Comparison of ENCODE assay signal across 9 cellular contexts in the genomic region with DNA sequence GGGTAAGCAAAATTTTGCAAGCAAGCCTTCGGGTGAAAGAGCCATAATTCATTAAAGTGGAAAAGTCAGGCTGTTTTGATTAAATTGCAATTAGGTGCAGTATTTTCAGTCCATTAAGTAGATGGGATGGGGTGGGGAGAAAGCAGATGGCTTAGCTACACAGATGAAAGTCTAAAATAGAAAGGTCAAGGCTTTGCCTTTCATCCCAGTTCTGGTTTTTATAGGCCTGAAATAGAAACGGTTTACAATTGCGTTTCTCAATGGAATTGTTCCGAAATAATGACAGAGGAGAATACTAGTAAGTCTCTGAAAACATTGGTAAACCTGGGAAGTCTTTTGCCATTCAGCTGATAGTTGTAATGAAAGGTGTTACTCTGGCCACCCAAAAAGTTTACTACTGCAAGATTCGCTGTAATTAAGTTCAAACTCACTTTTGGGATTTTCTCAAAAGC. TPM values are rescaled to one million over a fixed set of nuclear protein-coding genes. Genes with fewer than 3 reads are reported as not detected.
DNase-seq lines count a peak whose midpoint lies in the region; ATAC-seq lines count a peak whose summit lies in the region.
"Had no signal": no experiment of that assay in that cellular context is flagged by ENCODE, and none has a peak within 500 bp of the region (broad histone marks: within the 10 kb centered on the region; RNA-seq: fewer than 3 reads in every experiment).

No MANE protein-coding gene starts in this region.

- H3K4ac ChIP-seq in mesenchymal stem cell (ENCODE audit: low read depth in 1 of 2, low read length in 2 of 2), result no peak overlapping the region

- 87% methylated on average over 4 of the region's 5 CpGs for WGBS in mesenchymal stem cell

- H2BK5ac ChIP-seq in mesenchymal stem cell (ENCODE audit: low read depth, low read length, poor library complexity, severe bottlenecking), result no peak overlapping the region

- H3K36me3 Mint-ChIP-seq in activated T-helper 1 cell treated with anti-CD3 and anti-CD28 coated beads, Interleukin-12 subunit alpha, Interleukin-12 subunit beta, Interleukin-2, Interleukin-4 antibody, amounts not matched to agents 30 ng/mL and 10 ng/mL and 1 ng/mL, durations not matched to agents 14 hours and 24 hours and 36 hours (ENCODE audit: low read depth), result no peaks in the 10 kb centered on the region

- peak overlapping the region; percentile 98 for H3K4me2 ChIP-seq in mesenchymal stem cell (ENCODE audit: low read length, poor library complexity, severe bottlenecking)

- H3K9ac ChIP-seq in mesenchymal stem cell (ENCODE audit: low read length), result no peak overlapping the region

- no peak for ATAC-seq in HG03196 (IDR thresholded peaks at IDR 0.05; ENCODE audit: unreplicated experiment)
- ATAC-seq in GM21390 (IDR thresholded peaks at IDR 0.05; ENCODE audit: unreplicated experiment), result no peak
- ATAC-seq: mucosa of descending colon had no signal

- no peaks in the 10 kb centered on the region for H3K79me2 ChIP-seq in ACC112 (ENCODE audit: control insufficient read depth, insufficient read depth, low read length, unreplicated experiment)

- intact Hi-C loops in activated T-helper 1 cell treated with anti-CD3 and anti-CD28 coated beads, Interleukin-12 subunit alpha, Interleukin-12 subunit beta, Interleukin-2, Interleukin-4 antibody, amounts not matched to agents 30 ng/mL and 10 ng/mL and 1 ng/mL, durations not matched to agents 14 hours and 24 hours and 36 hours (cut with micrococcal nuclease), result loop anchor here (2.0 kb wide), 1 partner anchor 98 kb away; no protein-coding TSS in a partner anchor

- H2AFZ ChIP-seq in ACC112 (ENCODE audit: low read length, unreplicated experiment) (no peak overlapping the region), mesenchymal stem cell (ENCODE audit: low read depth, low read length) (no peak overlapping the region)

- no peak overlapping the region for H3K27ac Mint-ChIP-seq in activated T-helper 1 cell treated with anti-CD3 and anti-CD28 coated beads, Interleukin-12 subunit alpha, Interleukin-12 subunit beta, Interleukin-2, Interleukin-4 antibody, amounts not matched to agents 30 ng/mL and 10 ng/mL and 1 ng/mL, durations not matched to agents 14 hours and 24 hours and 36 hours

- H4K91ac ChIP-seq in mesenchymal stem cell (ENCODE audit: low read length), result no peak overlapping the region

- H2BK120ac ChIP-seq in mesenchymal stem cell (ENCODE audit: low read depth, low read length), result no peak overlapping the region

- H3K27me3 ChIP-seq in ACC112 (ENCODE audit: insufficient read depth, low read length), result peaks cover 75% of the 10 kb centered on the region
- H3K27me3 ChIP-seq in mesenchymal stem cell (ENCODE audit: control insufficient read depth in 1 of 2, insufficient read depth in 1 of 2, low read length in 2 of 2), result peaks cover 32 to 70% of the 10 kb centered on the region in 2 experiments

- no peak overlapping the region for H2BK15ac ChIP-seq in mesenchymal stem cell (ENCODE audit: low read depth, poor library complexity, severe bottlenecking)

- H2BK12ac ChIP-seq in mesenchymal stem cell (ENCODE audit: low read length in 2 of 2), result no peak overlapping the region

- H3K14ac ChIP-seq in mesenchymal stem cell (ENCODE audit: low read length in 2 of 2), result no peak overlapping the region

- no peak overlapping the region for H4K8ac ChIP-seq in mesenchymal stem cell (ENCODE audit: low read length)

- H3K18ac ChIP-seq in mesenchymal stem cell (ENCODE audit: low read depth in 1 of 2, low read length in 2 of 2), result no peak overlapping the region

- H3K36me3 ChIP-seq in ACC112 (ENCODE audit: insufficient read depth, low read length), result no peaks in the 10 kb centered on the region
- H3K36me3 ChIP-seq in mesenchymal stem cell (ENCODE audit: control insufficient read depth in 1 of 2, insufficient read depth in 2 of 2, low read depth in 1 of 2, low read length in 2 of 2), result no peaks in the 10 kb centered on the region

- H3K4me3 Mint-ChIP-seq in activated T-helper 1 cell treated with anti-CD3 and anti-CD28 coated beads, Interleukin-12 subunit alpha, Interleukin-12 subunit beta, Interleukin-2, Interleukin-4 antibody, amounts not matched to agents 30 ng/mL and 10 ng/mL and 1 ng/mL, durations not matched to agents 14 hours and 24 hours and 36 hours, result peak overlapping the region; percentile 92

- H3K23ac ChIP-seq in mesenchymal stem cell (ENCODE audit: low read length in 2 of 2), result no peak overlapping the region

- H3K9me3 Mint-ChIP-seq in activated T-helper 1 cell treated with anti-CD3 and anti-CD28 coated beads, Interleukin-12 subunit alpha, Interleukin-12 subunit beta, Interleukin-2, Interleukin-4 antibody, amounts not matched to agents 30 ng/mL and 10 ng/mL and 1 ng/mL, durations not matched to agents 14 hours and 24 hours and 36 hours, result no peaks in the 10 kb centered on the region

- peak overlapping the region; percentile 80 for H3K4me3 ChIP-seq in ACC112 (ENCODE audit: low read depth, low read length)
- H3K4me3 ChIP-seq in GM08714 (ENCODE audit: low read length), result peak overlapping the region; percentile 66; the same call in 1 of the 2 replicates
- no peak overlapping the region for H3K4me3 ChIP-seq in mesenchymal stem cell (ENCODE audit: insufficient read depth in 1 of 2, low read depth in 1 of 2, low read length in 2 of 2)
- H3K4me3 ChIP-seq: mucosa of descending colon had no signal

- H3K9me3 ChIP-seq in mesenchymal stem cell (ENCODE audit: control insufficient read depth, low read length), result no peaks in the 10 kb centered on the region
- H3K9me3 ChIP-seq: mucosa of descending colon had no signal

- H3K4me1 Mint-ChIP-seq in activated T-helper 1 cell treated with anti-CD3 and anti-CD28 coated beads, Interleukin-12 subunit alpha, Interleukin-12 subunit beta, Interleukin-2, Interleukin-4 antibody, amounts not matched to agents 30 ng/mL and 10 ng/mL and 1 ng/mL, durations not matched to agents 14 hours and 24 hours and 36 hours (ENCODE audit: low read depth), result peaks cover 12% of the 10 kb centered on the region

- H3K27ac ChIP-seq in ACC112 (ENCODE audit: low read depth, low read length), result no peak overlapping the region
- H3K27ac ChIP-seq in mesenchymal stem cell (ENCODE audit: low read length, poor library complexity, severe bottlenecking), result no peak overlapping the region

- H3K4me1 ChIP-seq in ACC112 (ENCODE audit: control insufficient read depth, insufficient read depth, low read length, unreplicated experiment) (peaks cover 5% of the 10 kb centered on the region), mesenchymal stem cell (ENCODE audit: control insufficient read depth, insufficient read depth, low read depth, low read length) (peaks cover 14% of the 10 kb centered on the region)

- no peak for DNase-seq in activated T-helper 1 cell treated with anti-CD3 and anti-CD28 coated beads, Interleukin-12 subunit alpha, Interleukin-12 subunit beta, Interleukin-2, Interleukin-4 antibody, amounts not matched to agents 30 ng/mL and 10 ng/mL and 1 ng/mL, durations not matched to agents 14 hours and 24 hours and 36 hours (ENCODE audit: low spot score)
- DNase-seq in mesenchymal stem cell, result no peak
- no peak for DNase-seq in GM03348 (ENCODE audit: low spot score)
- no peak for DNase-seq in inferior parietal cortex (ENCODE audit: extremely low spot score)
- DNase-seq: mucosa of descending colon had no signal

- no peak overlapping the region for H2AK5ac ChIP-seq in mesenchymal stem cell (ENCODE audit: low read length, severe bottlenecking)

- H3K27me3 Mint-ChIP-seq in activated T-helper 1 cell treated with anti-CD3 and anti-CD28 coated beads, Interleukin-12 subunit alpha, Interleukin-12 subunit beta, Interleukin-2, Interleukin-4 antibody, amounts not matched to agents 30 ng/mL and 10 ng/mL and 1 ng/mL, durations not matched to agents 14 hours and 24 hours and 36 hours (ENCODE audit: insufficient read depth), result peaks cover 58% of the 10 kb centered on the region

- H3K79me1 ChIP-seq in mesenchymal stem cell (replicated peaks; ENCODE audit: low read length, poor library complexity, severe bottlenecking), result no peaks in the 10 kb centered on the region

RNA-seq across cellular contexts. Expression of gene PPM1E, which starts 1.5 kb away (rescaled TPM):
- total RNA-seq in activated T-helper 1 cell treated with anti-CD3 and anti-CD28 coated beads, Interleukin-12 subunit alpha, Interleukin-12 subunit beta, Interleukin-2, Interleukin-4 antibody, amounts not matched to agents 30 ng/mL and 10 ng/mL and 1 ng/mL, durations not matched to agents 14 hours and 24 hours and 36 hours, result 0.03 TPM in 1 of 2 replicates, not detected in the other
- under 0.01 TPM for polyA plus RNA-seq in mesenchymal stem cell (2013, experiment 1 of 2)
- 0.01 TPM for polyA plus RNA-seq in mesenchymal stem cell (2013, experiment 2 of 2)

Comparison
In these comparisons a context has a peak if more than half of its experiments do, and no peak if none do; other contexts are left out.
1. H3K4me3 ChIP-seq: peak in ACC112 (single experiment) and GM08714 (single experiment); none in mesenchymal stem cell (0 of 2).